Comparison of ENCODE assay signal across 8 cellular contexts in genomic region chr11:94128171-94128745, GRCh38. TPM values are rescaled to one million over a fixed set of nuclear protein-coding genes. Genes with fewer than 3 reads are reported as not detected.
DNase-seq lines count a peak whose midpoint lies in the region; ATAC-seq and TF ChIP-seq lines count a peak whose summit lies in the region.

No MANE protein-coding gene starts in this region.

- ATAC-seq in HG02943 (IDR thresholded peaks at IDR 0.05; ENCODE audit: low read depth, unreplicated experiment) = peak; percentile 20
- ATAC-seq in central memory CD8-positive, alpha-beta T cell (replicated peaks; ENCODE audit: extremely low read depth, poor library complexity, severe bottlenecking) = peak; percentile 41
- peak; percentile 22 to 26 for ATAC-seq in lower lobe of right lung

- WGBS in thymus = under 1% methylated on average over 24 of the region's 24 CpGs

- H3K79me2 ChIP-seq in ACC112 (ENCODE audit: control insufficient read depth, insufficient read depth, low read length, unreplicated experiment) = peaks cover 58% of the 10 kb centered on the region

- TF ChIP-seq CTCF in GM13976 (IDR thresholded peaks at IDR 0.05; ENCODE audit: borderline replicate concordance, control extremely low read depth, extremely low read depth, insufficient read depth, missing control alignments) (no peak), lower lobe of right lung (IDR thresholded peaks at IDR 0.05) (no peak)

- H3K4me1 ChIP-seq in ACC112 (ENCODE audit: control insufficient read depth, insufficient read depth, low read length, unreplicated experiment) (peaks cover 30% of the 10 kb centered on the region), lower lobe of right lung (peaks cover 36% of the 10 kb centered on the region), thymus (ENCODE audit: control insufficient read depth, insufficient read depth, low read length) (peaks cover 16% of the 10 kb centered on the region)

- H3K27me3 ChIP-seq in ACC112 (ENCODE audit: insufficient read depth, low read length) = no peaks in the 10 kb centered on the region
- H3K27me3 ChIP-seq in lower lobe of right lung (ENCODE audit: low read depth) = no peaks in the 10 kb centered on the region
- H3K27me3 ChIP-seq in thymus (ENCODE audit: control insufficient read depth, insufficient read depth) = no peaks in the 10 kb centered on the region

- intact Hi-C loops in lower lobe of right lung (cut with DNase I) = no loop called here

- in situ Hi-C loops in GM13976 (cut with MboI; ENCODE audit: low sequenced_read_pairs, unreplicated experiment) = no loop called here

- peak overlapping the region; percentile 81 for H3K4me3 ChIP-seq in ACC112 (ENCODE audit: low read depth, low read length)
- peak overlapping the region; percentile 92 for H3K4me3 ChIP-seq in lower lobe of right lung
- peak overlapping the region; percentile 86 for H3K4me3 ChIP-seq in thymus (ENCODE audit: low read length)

- no peak overlapping the region for H3K4me3 Mint-ChIP-seq in central memory CD8-positive, alpha-beta T cell

- no peaks in the 10 kb centered on the region for H3K9me3 Mint-ChIP-seq in central memory CD8-positive, alpha-beta T cell

- peak overlapping the region; percentile 58 for H2AFZ ChIP-seq in ACC112 (ENCODE audit: low read length, unreplicated experiment)

- DNase-seq in GM13976 (ENCODE audit: low spot score) (peak; percentile 47), NCI-H526 treated with DMSO at 0.1 percent for 48 hours (lab: John Stamatoyannopoulos, UW) (peak; percentile 64), lower lobe of right lung (peak; percentile 57), NCI-H1694 (lab: John Stamatoyannopoulos, UW) (no peak)
- DNase-seq in central memory CD8-positive, alpha-beta T cell (ENCODE audit: low spot score in 2 of 2) = peak in 1 of 2 donors; percentile 44

- peaks cover 24% of the 10 kb centered on the region for H3K4me1 Mint-ChIP-seq in central memory CD8-positive, alpha-beta T cell

- H3K27ac ChIP-seq in ACC112 (ENCODE audit: low read depth, low read length) (peak overlapping the region; percentile 92), lower lobe of right lung (peak overlapping the region; percentile 95), thymus (ENCODE audit: low read depth) (peak overlapping the region; percentile 94)

- H3K27ac Mint-ChIP-seq in central memory CD8-positive, alpha-beta T cell (ENCODE audit: low read depth) = no peak overlapping the region

- H3K27me3 Mint-ChIP-seq in central memory CD8-positive, alpha-beta T cell = no peaks in the 10 kb centered on the region

- H3K36me3 Mint-ChIP-seq in central memory CD8-positive, alpha-beta T cell (ENCODE audit: insufficient read depth) = peaks cover 11% of the 10 kb centered on the region

- no peaks in the 10 kb centered on the region for H3K9me3 ChIP-seq in lower lobe of right lung
- no peaks in the 10 kb centered on the region for H3K9me3 ChIP-seq in thymus (ENCODE audit: control insufficient read depth)

- no peaks in the 10 kb centered on the region for H3K36me3 ChIP-seq in ACC112 (ENCODE audit: insufficient read depth, low read length)
- H3K36me3 ChIP-seq in lower lobe of right lung = no peaks in the 10 kb centered on the region
- H3K36me3 ChIP-seq in thymus (ENCODE audit: control insufficient read depth, insufficient read depth) = no peaks in the 10 kb centered on the region

RNA-seq across cellular contexts. Expression of gene PANX1, which starts 0.4 kb away (rescaled TPM):
- total RNA-seq in lower lobe of right lung = 17.0 TPM
- 5.3 TPM for polyA plus RNA-seq in thymus
